ENCODE assay signal across 27 cellular contexts in genomic region chr1:10446790-10447422, GRCh38. TPM values are rescaled to one million over a fixed set of nuclear protein-coding genes. Genes with fewer than 3 reads are reported as not detected.
"Had no signal": no experiment of that assay in that cellular context is flagged by ENCODE, and none has a peak within 500 bp of the region (broad histone marks: within the 10 kb centered on the region; RNA-seq: fewer than 3 reads in every experiment).

No MANE protein-coding gene starts in this region.

- H3K4me3 ChIP-seq: breast epithelium, SK-N-MC had no signal

- H3K36me3 Mint-ChIP-seq: activated naive CD4-positive, alpha-beta T cell treated with anti-CD3 and anti-CD28 coated beads, Interleukin-2, amount 50 U/mL, for 24 hours had no signal

- DNase-seq: activated CD4-positive, alpha-beta T cell treated with anti-CD3 and anti-CD28 coated beads, Interleukin-2, amount 50 U/mL, for 1 hour; activated CD4-positive, CD25-positive, alpha-beta regulatory T cell; activated CD8-positive, alpha-beta T cell treated with anti-CD3 and anti-CD28 coated beads, Interleukin-2, amount 10 ng/mL, durations not matched to agents 7 days and 5 days; activated effector memory CD4-positive, alpha-beta T cell treated with Interleukin-2 at 50 U/mL for 16 hours; activated naive CD4-positive, alpha-beta T cell; activated T-cell treated with anti-CD3 and anti-CD28 coated beads, Interleukin-2, amount 50 U/mL, for 24 hours; aorta; caudate nucleus; Kasumi-1; NCI-H1105 treated with DMSO at 0.1 percent for 48 hours; NCI-H1436 treated with DMSO at 0.1 percent for 48 hours; NCI-H187; NCI-H2081; NCI-H510A treated with DMSO at 0.1 percent for 48 hours; NCI-H69; NK-92 treated with Interleukin-12 subunit alpha and Interleukin-12 subunit beta, amount 100 ng/mL, for 24 hours; OCI-M1; RPMI8226; T-cell; T-helper 2 cell; T1000 had no signal

- H3K9me3 Mint-ChIP-seq: activated naive CD4-positive, alpha-beta T cell treated with anti-CD3 and anti-CD28 coated beads, Interleukin-2, amount 50 U/mL, for 24 hours; activated T-cell treated with anti-CD3 and anti-CD28 coated beads, Interleukin-2, amount 50 U/mL, for 24 hours; activated T-helper 1 cell treated with anti-CD3 and anti-CD28 coated beads, Interleukin-12 subunit alpha, Interleukin-12 subunit beta, Interleukin-2, Interleukin-4 antibody, amounts not matched to agents 30 ng/mL and 10 ng/mL and 1 ng/mL, durations not matched to agents 14 hours and 24 hours and 36 hours; T-cell had no signal

- H3K36me3 ChIP-seq: breast epithelium had no signal

- H3K9me3 ChIP-seq: breast epithelium had no signal

- H3K4me1 Mint-ChIP-seq: activated naive CD4-positive, alpha-beta T cell treated with anti-CD3 and anti-CD28 coated beads, Interleukin-2, amount 50 U/mL, for 24 hours; T-cell had no signal

- ATAC-seq: activated CD8-positive, alpha-beta T cell treated with anti-CD3 and anti-CD28 coated beads, Interleukin-2, amount 10 ng/mL, durations not matched to agents 7 days and 5 days; Panc1; Right ventricle myocardium inferior; T-cell had no signal

- H3K4me1 ChIP-seq: breast epithelium had no signal

- H3K27ac Mint-ChIP-seq: activated CD8-positive, alpha-beta T cell treated with anti-CD3 and anti-CD28 coated beads, Interleukin-2, amount 10 ng/mL, durations not matched to agents 7 days and 5 days; activated naive CD4-positive, alpha-beta T cell treated with anti-CD3 and anti-CD28 coated beads, Interleukin-2, amount 50 U/mL, for 24 hours; activated T-cell treated with anti-CD3 and anti-CD28 coated beads, Interleukin-2, amount 50 U/mL, for 24 hours; activated T-helper 1 cell treated with anti-CD3 and anti-CD28 coated beads, Interleukin-12 subunit alpha, Interleukin-12 subunit beta, Interleukin-2, Interleukin-4 antibody, amounts not matched to agents 30 ng/mL and 10 ng/mL and 1 ng/mL, durations not matched to agents 14 hours and 24 hours and 36 hours; T-cell had no signal

- H3K27me3 Mint-ChIP-seq: activated naive CD4-positive, alpha-beta T cell treated with anti-CD3 and anti-CD28 coated beads, Interleukin-2, amount 50 U/mL, for 24 hours; activated T-cell treated with anti-CD3 and anti-CD28 coated beads, Interleukin-2, amount 50 U/mL, for 24 hours had no signal

- H3K27ac ChIP-seq: breast epithelium, SK-N-MC had no signal

- H3K4me3 Mint-ChIP-seq: activated CD8-positive, alpha-beta T cell treated with anti-CD3 and anti-CD28 coated beads, Interleukin-2, amount 10 ng/mL, durations not matched to agents 7 days and 5 days; activated naive CD4-positive, alpha-beta T cell treated with anti-CD3 and anti-CD28 coated beads, Interleukin-2, amount 50 U/mL, for 24 hours; activated T-cell treated with anti-CD3 and anti-CD28 coated beads, Interleukin-2, amount 50 U/mL, for 24 hours; activated T-helper 1 cell treated with anti-CD3 and anti-CD28 coated beads, Interleukin-12 subunit alpha, Interleukin-12 subunit beta, Interleukin-2, Interleukin-4 antibody, amounts not matched to agents 30 ng/mL and 10 ng/mL and 1 ng/mL, durations not matched to agents 14 hours and 24 hours and 36 hours; T-cell had no signal

RNA-seq across cellular contexts. Expression of gene CORT, which starts 2.9 kb away (rescaled TPM):
- polyA plus RNA-seq: aorta had no signal
